ENCODE assay signal across 14 cellular contexts in the genomic region with DNA sequence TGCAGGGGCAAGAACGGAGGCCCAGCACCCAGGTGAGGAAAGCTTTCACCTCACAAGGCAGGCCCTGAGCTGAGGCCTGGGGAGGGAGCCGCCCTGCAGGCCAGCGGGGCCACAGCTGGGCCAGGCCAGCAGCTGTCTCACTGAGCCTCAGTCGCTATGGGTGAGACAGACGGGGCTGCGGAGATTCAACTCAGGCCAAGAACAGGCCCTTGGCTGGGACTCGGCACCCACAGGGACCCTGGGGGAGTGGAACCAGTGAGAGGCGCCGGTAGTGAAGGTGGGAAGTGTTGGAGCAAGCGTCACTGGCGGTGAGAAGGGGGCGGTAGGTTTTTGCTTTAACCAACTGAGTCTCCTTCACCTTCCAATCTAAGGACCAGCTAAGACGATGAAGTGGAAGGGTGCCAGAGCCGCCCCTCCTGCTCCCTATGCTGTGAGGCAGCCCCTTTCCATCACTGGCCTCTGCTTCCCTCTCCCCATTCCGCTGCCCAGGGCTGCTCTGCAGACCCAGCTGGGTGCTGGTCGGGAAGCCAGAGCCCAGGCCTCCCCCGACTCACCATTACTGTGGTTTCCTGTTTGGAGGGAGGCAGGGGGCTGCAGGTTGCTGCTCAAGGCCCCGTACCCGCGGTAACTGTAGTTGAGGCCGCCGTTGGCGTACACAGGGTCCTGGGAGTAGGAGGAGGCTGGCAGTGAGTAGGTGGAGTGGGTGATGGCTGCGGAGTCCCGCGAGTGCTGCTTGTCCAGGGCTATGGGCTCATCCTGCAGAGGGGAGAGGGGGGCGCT.
DNase-seq lines count a peak whose midpoint lies in the region; ATAC-seq and TF ChIP-seq lines count a peak whose summit lies in the region.
"Had no signal": no experiment of that assay in that cellular context is flagged by ENCODE, and none has a peak within 500 bp of the region (broad histone marks: within the 10 kb centered on the region; RNA-seq: fewer than 3 reads in every experiment).

No MANE protein-coding gene starts in this region.

- H3K4me1 Mint-ChIP-seq in activated naive CD4-positive, alpha-beta T cell treated with anti-CD3 and anti-CD28 coated beads, Interleukin-2, amount 50 U/mL, for 24 hours, result peaks cover 7% of the 10 kb centered on the region
- H3K4me1 Mint-ChIP-seq in activated naive CD4-positive, alpha-beta T cell treated with anti-CD3 and anti-CD28 coated beads, Interleukin-2, amount 10 ng/mL, durations not matched to agents 7 days and 5 days, result no peaks in the 10 kb centered on the region
- peaks cover 2% of the 10 kb centered on the region for H3K4me1 Mint-ChIP-seq in endodermal cell
- H3K4me1 Mint-ChIP-seq in stimulated activated effector memory CD8-positive, alpha-beta T cell treated with anti-CD3 and anti-CD28 coated beads, Interleukin-12 subunit alpha, Interleukin-12 subunit beta, amount 100 ng/mL, for 72 hours, result peaks cover 46% of the 10 kb centered on the region

- ATAC-seq in RWPE2 (ENCODE audit: low read depth) (no peak), GM19452 (IDR thresholded peaks at IDR 0.05; ENCODE audit: unreplicated experiment) (no peak), left lung (no peak)
- no peak for ATAC-seq in stimulated activated effector memory CD8-positive, alpha-beta T cell treated with anti-CD3 and anti-CD28 coated beads, Interleukin-12 subunit alpha, Interleukin-12 subunit beta, amount 100 ng/mL, for 72 hours
- ATAC-seq: left cardiac atrium had no signal

- H3K4me1 ChIP-seq in RWPE2 (ENCODE audit: insufficient read depth, poor library complexity, severe bottlenecking) (no peaks in the 10 kb centered on the region), endodermal cell (ENCODE audit: control insufficient read depth, insufficient read depth, low read length) (peaks cover 9% of the 10 kb centered on the region), left lung (peaks cover 4 to 30% of the 10 kb centered on the region in 2 donors)

- WGBS in endodermal cell (ENCODE audit: insufficient coverage in 1 of 2, insufficient read length in 1 of 2), 2 experiments, result 92 to 96% methylated on average over 15 to 27 of the region's 27 CpGs

- TF ChIP-seq CTCF in RWPE2 (IDR thresholded peaks at IDR 0.05; ENCODE audit: poor library complexity, severe bottlenecking) (peak; percentile 22), endodermal cell (conservative IDR thresholded peaks at IDR 0.05) (peak; percentile 50), left lung (IDR thresholded peaks at IDR 0.05) (no peak)

- H3K36me3 ChIP-seq in RWPE2 (ENCODE audit: low read depth), result no peaks in the 10 kb centered on the region
- peaks cover 70% of the 10 kb centered on the region for H3K36me3 ChIP-seq in endodermal cell (ENCODE audit: control insufficient read depth, insufficient read depth, low read length)
- H3K36me3 ChIP-seq in left lung, result peaks cover 0 to 73% of the 10 kb centered on the region in 2 donors

- H3K27me3 ChIP-seq in RWPE2 (ENCODE audit: insufficient read depth, poor library complexity, severe bottlenecking), result no peaks in the 10 kb centered on the region
- H3K27me3 ChIP-seq in endodermal cell (ENCODE audit: control insufficient read depth, insufficient read depth, low read length, poor library complexity, severe bottlenecking), result no peaks in the 10 kb centered on the region
- no peaks in the 10 kb centered on the region for H3K27me3 ChIP-seq in left lung

- peaks cover 1% of the 10 kb centered on the region for H3K36me3 Mint-ChIP-seq in activated naive CD4-positive, alpha-beta T cell treated with anti-CD3 and anti-CD28 coated beads, Interleukin-2, amount 50 U/mL, for 24 hours
- peaks cover 12% of the 10 kb centered on the region for H3K36me3 Mint-ChIP-seq in activated naive CD4-positive, alpha-beta T cell treated with anti-CD3 and anti-CD28 coated beads, Interleukin-2, amount 10 ng/mL, durations not matched to agents 7 days and 5 days
- peaks cover 71% of the 10 kb centered on the region for H3K36me3 Mint-ChIP-seq in endodermal cell (ENCODE audit: low read depth)
- H3K36me3 Mint-ChIP-seq in stimulated activated effector memory CD8-positive, alpha-beta T cell treated with anti-CD3 and anti-CD28 coated beads, Interleukin-12 subunit alpha, Interleukin-12 subunit beta, amount 100 ng/mL, for 72 hours, result peaks cover 68% of the 10 kb centered on the region

- H3K4me3 Mint-ChIP-seq in activated naive CD4-positive, alpha-beta T cell treated with anti-CD3 and anti-CD28 coated beads, Interleukin-2, amount 50 U/mL, for 24 hours, result no peak overlapping the region
- H3K4me3 Mint-ChIP-seq in activated naive CD4-positive, alpha-beta T cell treated with anti-CD3 and anti-CD28 coated beads, Interleukin-2, amount 10 ng/mL, durations not matched to agents 7 days and 5 days, result no peak overlapping the region
- H3K4me3 Mint-ChIP-seq in endodermal cell, result no peak overlapping the region
- no peak overlapping the region for H3K4me3 Mint-ChIP-seq in stimulated activated effector memory CD8-positive, alpha-beta T cell treated with anti-CD3 and anti-CD28 coated beads, Interleukin-12 subunit alpha, Interleukin-12 subunit beta, amount 100 ng/mL, for 72 hours
- H3K4me3 Mint-ChIP-seq: type B pancreatic cell had no signal

- H3K27ac Mint-ChIP-seq in activated naive CD4-positive, alpha-beta T cell treated with anti-CD3 and anti-CD28 coated beads, Interleukin-2, amount 50 U/mL, for 24 hours, result peak overlapping the region; percentile 35
- H3K27ac Mint-ChIP-seq in activated naive CD4-positive, alpha-beta T cell treated with anti-CD3 and anti-CD28 coated beads, Interleukin-2, amount 10 ng/mL, durations not matched to agents 7 days and 5 days, result no peak overlapping the region
- H3K27ac Mint-ChIP-seq in endodermal cell, result no peak overlapping the region
- H3K27ac Mint-ChIP-seq in stimulated activated effector memory CD8-positive, alpha-beta T cell treated with anti-CD3 and anti-CD28 coated beads, Interleukin-12 subunit alpha, Interleukin-12 subunit beta, amount 100 ng/mL, for 72 hours, result peak overlapping the region; percentile 88

- intact Hi-C loops in left lung (cut with DNase I), result no loop called here

- H3K9ac ChIP-seq in endodermal cell (ENCODE audit: extremely low read depth, low read length, poor library complexity, severe bottlenecking), result no peak overlapping the region

- DNase-seq in activated naive CD4-positive, alpha-beta T cell treated with anti-CD3 and anti-CD28 coated beads, Interleukin-2, amount 10 ng/mL, durations not matched to agents 7 days and 5 days, result no peak
- DNase-seq in RWPE2 (ENCODE audit: low spot score), result peak; percentile 86
- no peak for DNase-seq in endodermal cell
- DNase-seq in stimulated activated effector memory CD8-positive, alpha-beta T cell treated with anti-CD3 and anti-CD28 coated beads, Interleukin-12 subunit alpha, Interleukin-12 subunit beta, amount 100 ng/mL, for 72 hours (ENCODE audit: low spot score in 2 of 2), result no peak
- no peak for DNase-seq in H4 (ENCODE audit: low spot score)
- no peak for DNase-seq in left lung
- DNase-seq: activated CD8-positive, alpha-beta memory T cell treated with anti-CD3 and anti-CD28 coated beads, Interleukin-2, amount 50 U/mL, for 48 hours; NCI-H146; stimulated activated CD4-positive, alpha-beta T cell treated with anti-CD3 and anti-CD28 coated beads, Interleukin-12 subunit alpha, Interleukin-12 subunit beta, amount 100 ng/mL, for 4 hours had no signal

- H3K9me3 Mint-ChIP-seq in activated naive CD4-positive, alpha-beta T cell treated with anti-CD3 and anti-CD28 coated beads, Interleukin-2, amount 50 U/mL, for 24 hours, result no peaks in the 10 kb centered on the region
- H3K9me3 Mint-ChIP-seq in activated naive CD4-positive, alpha-beta T cell treated with anti-CD3 and anti-CD28 coated beads, Interleukin-2, amount 10 ng/mL, durations not matched to agents 7 days and 5 days, result no peaks in the 10 kb centered on the region
- no peaks in the 10 kb centered on the region for H3K9me3 Mint-ChIP-seq in endodermal cell
- H3K9me3 Mint-ChIP-seq in stimulated activated effector memory CD8-positive, alpha-beta T cell treated with anti-CD3 and anti-CD28 coated beads, Interleukin-12 subunit alpha, Interleukin-12 subunit beta, amount 100 ng/mL, for 72 hours, result no peaks in the 10 kb centered on the region
- H3K9me3 Mint-ChIP-seq: type B pancreatic cell had no signal

- H3K4me3 ChIP-seq in RWPE2 (ENCODE audit: severe bottlenecking) (no peak overlapping the region), endodermal cell (ENCODE audit: low read length) (no peak overlapping the region), left lung (no peak overlapping the region)

- H3K9me3 ChIP-seq in RWPE2 (ENCODE audit: severe bottlenecking), result no peaks in the 10 kb centered on the region
- H3K9me3 ChIP-seq in endodermal cell (ENCODE audit: control insufficient read depth, low read length), result no peaks in the 10 kb centered on the region
- H3K9me3 ChIP-seq in left lung, result no peaks in the 10 kb centered on the region

- H3K27me3 Mint-ChIP-seq in activated naive CD4-positive, alpha-beta T cell treated with anti-CD3 and anti-CD28 coated beads, Interleukin-2, amount 50 U/mL, for 24 hours, result no peaks in the 10 kb centered on the region
- H3K27me3 Mint-ChIP-seq in activated naive CD4-positive, alpha-beta T cell treated with anti-CD3 and anti-CD28 coated beads, Interleukin-2, amount 10 ng/mL, durations not matched to agents 7 days and 5 days, result no peaks in the 10 kb centered on the region
- H3K27me3 Mint-ChIP-seq in endodermal cell (ENCODE audit: insufficient read depth), result no peaks in the 10 kb centered on the region
- H3K27me3 Mint-ChIP-seq: type B pancreatic cell had no signal

- CTCF ChIA-PET in activated naive CD4-positive, alpha-beta T cell treated with anti-CD3 and anti-CD28 coated beads, Interleukin-2, amount 10 ng/mL, durations not matched to agents 7 days and 5 days (lab: Charles Lee), result no interaction called here

- H3K27ac ChIP-seq in RWPE2 (ENCODE audit: poor library complexity, severe bottlenecking) (no peak overlapping the region), endodermal cell (ENCODE audit: low read depth, low read length) (no peak overlapping the region), left lung (peak overlapping the region in 1 of 2 donors; percentile 53)
- H3K27ac ChIP-seq: epithelial cell of prostate had no signal

Comparison
In these comparisons a context has a peak if more than half of its experiments do, and no peak if none do; other contexts are left out.
1. H3K27ac Mint-ChIP-seq: peak in activated naive CD4-positive, alpha-beta T cell treated with anti-CD3 and anti-CD28 coated beads, Interleukin-2, amount 50 U/mL, for 24 hours (single experiment) and stimulated activated effector memory CD8-positive, alpha-beta T cell treated with anti-CD3 and anti-CD28 coated beads, Interleukin-12 subunit alpha, Interleukin-12 subunit beta, amount 100 ng/mL, for 72 hours (single experiment); none in activated naive CD4-positive, alpha-beta T cell treated with anti-CD3 and anti-CD28 coated beads, Interleukin-2, amount 10 ng/mL, durations not matched to agents 7 days and 5 days (single experiment) and endodermal cell (single experiment).
2. CTCF ChIP-seq: peak in RWPE2 (single experiment) and endodermal cell (single experiment); none in left lung (0 of 2).